1 cellular context compared by ENCODE assay signal in the genomic region with DNA sequence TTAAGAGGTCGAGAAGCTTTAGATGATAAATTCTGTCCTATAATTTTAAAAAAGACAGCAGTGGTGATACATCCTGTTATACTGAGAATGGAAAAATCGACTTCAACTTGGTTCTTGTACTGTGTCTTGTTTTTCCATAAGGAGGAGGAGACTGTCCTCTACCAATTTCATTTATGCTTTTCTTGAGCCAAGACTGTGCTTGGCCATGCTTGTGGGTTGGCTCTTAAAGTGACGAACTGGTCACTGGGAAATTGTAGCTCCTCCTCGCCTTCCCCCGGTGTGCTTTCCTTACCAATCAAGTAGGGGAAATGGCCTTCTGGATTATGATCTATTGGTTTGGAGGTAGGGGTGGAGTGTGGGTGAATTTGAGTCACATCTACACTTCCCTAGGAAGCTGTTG.
TF ChIP-seq lines count a peak whose summit lies in the region.

No MANE protein-coding gene starts in this region.

TF ChIP-seq in GM23338, 12 proteins besides CTCF, POLR2A, EP300 and RAD21 (continued from another document):
- TF ChIP-seq, protein P1, sequence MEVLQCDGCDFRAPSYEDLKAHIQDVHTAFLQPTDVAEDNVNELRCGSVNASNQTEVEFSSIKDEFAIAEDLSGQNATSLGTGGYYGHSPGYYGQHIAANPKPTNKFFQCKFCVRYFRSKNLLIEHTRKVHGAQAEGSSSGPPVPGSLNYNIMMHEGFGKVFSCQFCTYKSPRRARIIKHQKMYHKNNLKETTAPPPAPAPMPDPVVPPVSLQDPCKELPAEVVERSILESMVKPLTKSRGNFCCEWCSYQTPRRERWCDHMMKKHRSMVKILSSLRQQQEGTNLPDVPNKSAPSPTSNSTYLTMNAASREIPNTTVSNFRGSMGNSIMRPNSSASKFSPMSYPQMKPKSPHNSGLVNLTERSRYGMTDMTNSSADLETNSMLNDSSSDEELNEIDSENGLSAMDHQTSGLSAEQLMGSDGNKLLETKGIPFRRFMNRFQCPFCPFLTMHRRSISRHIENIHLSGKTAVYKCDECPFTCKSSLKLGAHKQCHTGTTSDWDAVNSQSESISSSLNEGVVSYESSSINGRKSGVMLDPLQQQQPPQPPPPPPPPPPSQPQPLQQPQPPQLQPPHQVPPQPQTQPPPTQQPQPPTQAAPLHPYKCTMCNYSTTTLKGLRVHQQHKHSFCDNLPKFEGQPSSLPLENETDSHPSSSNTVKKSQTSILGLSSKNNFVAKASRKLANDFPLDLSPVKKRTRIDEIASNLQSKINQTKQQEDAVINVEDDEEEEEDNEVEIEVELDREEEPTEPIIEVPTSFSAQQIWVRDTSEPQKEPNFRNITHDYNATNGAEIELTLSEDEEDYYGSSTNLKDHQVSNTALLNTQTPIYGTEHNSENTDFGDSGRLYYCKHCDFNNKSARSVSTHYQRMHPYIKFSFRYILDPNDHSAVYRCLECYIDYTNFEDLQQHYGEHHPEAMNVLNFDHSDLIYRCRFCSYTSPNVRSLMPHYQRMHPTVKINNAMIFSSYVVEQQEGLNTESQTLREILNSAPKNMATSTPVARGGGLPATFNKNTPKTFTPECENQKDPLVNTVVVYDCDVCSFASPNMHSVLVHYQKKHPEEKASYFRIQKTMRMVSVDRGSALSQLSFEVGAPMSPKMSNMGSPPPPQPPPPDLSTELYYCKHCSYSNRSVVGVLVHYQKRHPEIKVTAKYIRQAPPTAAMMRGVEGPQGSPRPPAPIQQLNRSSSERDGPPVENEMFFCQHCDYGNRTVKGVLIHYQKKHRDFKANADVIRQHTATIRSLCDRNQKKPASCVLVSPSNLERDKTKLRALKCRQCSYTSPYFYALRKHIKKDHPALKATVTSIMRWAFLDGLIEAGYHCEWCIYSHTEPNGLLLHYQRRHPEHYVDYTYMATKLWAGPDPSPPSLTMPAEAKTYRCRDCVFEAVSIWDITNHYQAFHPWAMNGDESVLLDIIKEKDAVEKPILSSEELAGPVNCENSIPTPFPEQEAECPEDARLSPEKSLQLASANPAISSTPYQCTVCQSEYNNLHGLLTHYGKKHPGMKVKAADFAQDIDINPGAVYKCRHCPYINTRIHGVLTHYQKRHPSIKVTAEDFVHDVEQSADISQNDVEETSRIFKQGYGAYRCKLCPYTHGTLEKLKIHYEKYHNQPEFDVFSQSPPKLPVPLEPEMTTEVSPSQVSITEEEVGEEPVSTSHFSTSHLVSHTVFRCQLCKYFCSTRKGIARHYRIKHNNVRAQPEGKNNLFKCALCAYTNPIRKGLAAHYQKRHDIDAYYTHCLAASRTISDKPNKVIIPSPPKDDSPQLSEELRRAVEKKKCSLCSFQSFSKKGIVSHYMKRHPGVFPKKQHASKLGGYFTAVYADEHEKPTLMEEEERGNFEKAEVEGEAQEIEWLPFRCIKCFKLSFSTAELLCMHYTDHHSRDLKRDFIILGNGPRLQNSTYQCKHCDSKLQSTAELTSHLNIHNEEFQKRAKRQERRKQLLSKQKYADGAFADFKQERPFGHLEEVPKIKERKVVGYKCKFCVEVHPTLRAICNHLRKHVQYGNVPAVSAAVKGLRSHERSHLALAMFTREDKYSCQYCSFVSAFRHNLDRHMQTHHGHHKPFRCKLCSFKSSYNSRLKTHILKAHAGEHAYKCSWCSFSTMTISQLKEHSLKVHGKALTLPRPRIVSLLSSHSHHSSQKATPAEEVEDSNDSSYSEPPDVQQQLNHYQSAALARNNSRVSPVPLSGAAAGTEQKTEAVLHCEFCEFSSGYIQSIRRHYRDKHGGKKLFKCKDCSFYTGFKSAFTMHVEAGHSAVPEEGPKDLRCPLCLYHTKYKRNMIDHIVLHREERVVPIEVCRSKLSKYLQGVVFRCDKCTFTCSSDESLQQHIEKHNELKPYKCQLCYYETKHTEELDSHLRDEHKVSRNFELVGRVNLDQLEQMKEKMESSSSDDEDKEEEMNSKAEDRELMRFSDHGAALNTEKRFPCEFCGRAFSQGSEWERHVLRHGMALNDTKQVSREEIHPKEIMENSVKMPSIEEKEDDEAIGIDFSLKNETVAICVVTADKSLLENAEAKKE (CRISPR knock-in tag; IDR thresholded peaks at IDR 0.05): no peak
- no peak for TF ChIP-seq NANOG (IDR thresholded peaks at IDR 0.05; ENCODE audit: borderline replicate concordance)
- TF ChIP-seq, protein P2, sequence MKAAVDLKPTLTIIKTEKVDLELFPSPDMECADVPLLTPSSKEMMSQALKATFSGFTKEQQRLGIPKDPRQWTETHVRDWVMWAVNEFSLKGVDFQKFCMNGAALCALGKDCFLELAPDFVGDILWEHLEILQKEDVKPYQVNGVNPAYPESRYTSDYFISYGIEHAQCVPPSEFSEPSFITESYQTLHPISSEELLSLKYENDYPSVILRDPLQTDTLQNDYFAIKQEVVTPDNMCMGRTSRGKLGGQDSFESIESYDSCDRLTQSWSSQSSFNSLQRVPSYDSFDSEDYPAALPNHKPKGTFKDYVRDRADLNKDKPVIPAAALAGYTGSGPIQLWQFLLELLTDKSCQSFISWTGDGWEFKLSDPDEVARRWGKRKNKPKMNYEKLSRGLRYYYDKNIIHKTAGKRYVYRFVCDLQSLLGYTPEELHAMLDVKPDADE (IDR thresholded peaks at IDR 0.05): no peak
